Comparison of ENCODE assay signal across 18 cellular contexts in genomic region chr13:88674841-88675240, GRCh38.
DNase-seq lines count a peak whose midpoint lies in the region; ATAC-seq lines count a peak whose summit lies in the region.
"Had no signal": no experiment of that assay in that cellular context is flagged by ENCODE, and none has a peak within 500 bp of the region (broad histone marks: within the 10 kb centered on the region; RNA-seq: fewer than 3 reads in every experiment).

No MANE protein-coding gene starts in this region.

- H3K27me3 ChIP-seq in Karpas-422 (ENCODE audit: low read length) = no peaks in the 10 kb centered on the region
- H3K27me3 ChIP-seq: BLaER1 treated with 17β-estradiol and CSF1 and Interleukin-3, amounts not matched to agents 10 nM and 100 nM had no signal

- ATAC-seq in GM19328 (IDR thresholded peaks at IDR 0.05; ENCODE audit: unreplicated experiment) = no peak
- ATAC-seq: A549; CD8-positive, alpha-beta T cell had no signal

- H3K9me2 ChIP-seq in Karpas-422 (replicated peaks; ENCODE audit: insufficient read depth, low read length) = no peaks in the 10 kb centered on the region

- no peak overlapping the region for H3K27ac ChIP-seq in Karpas-422 (ENCODE audit: low read length)
- H3K27ac ChIP-seq in epithelial cell of prostate = peak overlapping the region; percentile 47
- H3K27ac ChIP-seq: 22Rv1; A549; BLaER1 treated with 17β-estradiol and CSF1 and Interleukin-3, amounts not matched to agents 10 nM and 100 nM; C4-2B had no signal

- no peaks in the 10 kb centered on the region for H3K36me3 ChIP-seq in Karpas-422 (ENCODE audit: insufficient read depth, low read length)
- H3K36me3 ChIP-seq: BLaER1 treated with 17β-estradiol and CSF1 and Interleukin-3, amounts not matched to agents 10 nM and 100 nM had no signal

- DNase-seq in Karpas-422 (no peak), epithelial cell of prostate (ENCODE audit: low read depth, low spot score) (no peak), putamen (ENCODE audit: low spot score) (peak; percentile 64), superior temporal gyrus (ENCODE audit: extremely low spot score) (peak; percentile 30), MV-4-11 (lab: John Stamatoyannopoulos, UW) (no peak), NCI-H524 (lab: John Stamatoyannopoulos, UW) (no peak)
- DNase-seq: AML-193; Caco-2; Calu3; CD4-positive, alpha-beta T cell; CD8-positive, alpha-beta T cell; DMS79 treated with DMSO at 0.1 percent for 48 hours; GF-D8 had no signal

- H4K20me1 ChIP-seq in Karpas-422 (ENCODE audit: insufficient read depth, low read depth, low read length) = no peaks in the 10 kb centered on the region
- H4K20me1 ChIP-seq: BLaER1 treated with 17β-estradiol and CSF1 and Interleukin-3, amounts not matched to agents 10 nM and 100 nM had no signal

- H3K9me3 ChIP-seq in Karpas-422 (ENCODE audit: low read length) = no peaks in the 10 kb centered on the region; the same call in 1 of the 2 replicates
- H3K9me3 ChIP-seq: A549, Caco-2 had no signal

- no peak overlapping the region for H3K4me2 ChIP-seq in Karpas-422 (ENCODE audit: low read depth, low read length, poor library complexity, severe bottlenecking)
- H3K4me2 ChIP-seq: A549; BLaER1 treated with 17β-estradiol and CSF1 and Interleukin-3, amounts not matched to agents 10 nM and 100 nM had no signal

- peak overlapping the region; percentile 88 for H2AFZ ChIP-seq in Karpas-422 (ENCODE audit: low read length)

- H3K4me1 ChIP-seq in Karpas-422 (ENCODE audit: low read length) = no peaks in the 10 kb centered on the region; the same call in 1 of the 2 replicates
- H3K4me1 ChIP-seq: A549; BLaER1 treated with 17β-estradiol and CSF1 and Interleukin-3, amounts not matched to agents 10 nM and 100 nM; Caco-2 had no signal

- no peaks in the 10 kb centered on the region for H3K79me2 ChIP-seq in Karpas-422 (ENCODE audit: low read length)

- H3K4me3 ChIP-seq in Karpas-422 (ENCODE audit: low read length) = no peak overlapping the region
- H3K4me3 ChIP-seq: A549; BLaER1 treated with 17β-estradiol and CSF1 and Interleukin-3, amounts not matched to agents 10 nM and 100 nM had no signal

- no peak overlapping the region for H3K9ac ChIP-seq in Karpas-422 (ENCODE audit: low read length)
- H3K9ac ChIP-seq: BLaER1 treated with 17β-estradiol and CSF1 and Interleukin-3, amounts not matched to agents 10 nM and 100 nM had no signal

Comparison
In these comparisons a context has a peak if more than half of its experiments do, and no peak if none do; other contexts are left out.
1. DNase-seq: peak in putamen (single experiment) and superior temporal gyrus (single experiment); none in Karpas-422 (single experiment), epithelial cell of prostate (single experiment), MV-4-11 (single experiment) and NCI-H524 (0 of 2).